Comparison of ENCODE assay signal across 17 cellular contexts in the genomic region with DNA sequence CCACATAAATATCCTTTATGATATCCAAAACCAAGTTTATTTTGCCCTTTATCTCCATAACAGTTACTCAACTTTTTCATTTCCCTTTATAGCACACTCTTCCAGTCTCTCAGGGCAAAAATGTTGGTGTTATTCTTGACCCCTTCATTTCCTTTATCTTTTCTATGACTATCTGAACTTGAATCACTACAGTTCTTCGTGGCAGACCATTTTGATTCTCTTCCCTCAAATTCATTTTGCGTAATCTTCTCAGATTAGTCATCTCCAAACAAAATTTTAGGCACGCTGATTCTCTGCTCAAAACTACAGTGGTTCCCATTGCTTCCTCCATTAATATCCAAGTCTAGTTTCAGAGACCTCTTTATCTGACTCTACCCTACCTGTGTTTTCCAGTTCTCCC. TPM values are rescaled to one million over a fixed set of nuclear protein-coding genes. Genes with fewer than 3 reads are reported as not detected.
DNase-seq lines count a peak whose midpoint lies in the region; ATAC-seq and TF ChIP-seq lines count a peak whose summit lies in the region.
"Had no signal": no experiment of that assay in that cellular context is flagged by ENCODE, and none has a peak within 500 bp of the region (broad histone marks: within the 10 kb centered on the region; RNA-seq: fewer than 3 reads in every experiment).

No MANE protein-coding gene starts in this region.

- no peaks in the 10 kb centered on the region for H3K36me3 Mint-ChIP-seq in activated CD4-positive, alpha-beta T cell treated with anti-CD3 and anti-CD28 coated beads, Interleukin-2, amount 10 ng/mL, durations not matched to agents 24 days and 14 days (ENCODE audit: low read depth)
- H3K36me3 Mint-ChIP-seq: IgD-negative memory B cell had no signal

- ATAC-seq in sciatic nerve, result no peak
- ATAC-seq: A549, Panc1 had no signal

- intact Hi-C loops in sciatic nerve (cut with DNase I) (no loop called here), prostate gland (cut with DNase I) (no loop called here)
- intact Hi-C loops in activated CD4-positive, alpha-beta T cell treated with anti-CD3 and anti-CD28 coated beads, Interleukin-2, amount 10 ng/mL, durations not matched to agents 24 days and 14 days (cut with micrococcal nuclease), result loop anchor here (2.0 kb wide), 1 partner anchor 53 kb away; no protein-coding TSS in a partner anchor

- peak; percentile 43 for DNase-seq in CD1c-positive myeloid dendritic cell (ENCODE audit: extremely low spot score)
- DNase-seq in HCEC 1CT, result peak; percentile 24
- peak; percentile 53 for DNase-seq in amniotic epithelial cell (ENCODE audit: low read depth)
- DNase-seq in fibroblast of villous mesenchyme (ENCODE audit: low read depth), result peak; percentile 34
- no peak for DNase-seq in sciatic nerve (ENCODE audit: low spot score)
- DNase-seq in prostate gland (ENCODE audit: low spot score), result no peak
- DNase-seq in activated CD4-positive, alpha-beta T cell treated with anti-CD3 and anti-CD28 coated beads, Interleukin-2, amount 10 ng/mL, durations not matched to agents 24 days and 14 days, result no peak
- DNase-seq: DMS 273 treated with DMSO at 0.1 percent for 48 hours, H9, Kasumi-1, NCI-H1436, NCI-H2081, NCI-H510A treated with DMSO at 0.1 percent for 48 hours had no signal

- WGBS in prostate gland, result 85% methylated on average over 3 of the region's 3 CpGs

- H3K4me3 Mint-ChIP-seq in activated CD4-positive, alpha-beta T cell treated with anti-CD3 and anti-CD28 coated beads, Interleukin-2, amount 10 ng/mL, durations not matched to agents 24 days and 14 days, result no peak overlapping the region
- H3K4me3 Mint-ChIP-seq: H9, IgD-negative memory B cell had no signal

- H3K4me1 ChIP-seq in prostate gland (replicated peaks), result no peaks in the 10 kb centered on the region
- H3K4me1 ChIP-seq: A549 had no signal

- no peak overlapping the region for H3K4me3 ChIP-seq in fibroblast of villous mesenchyme (ENCODE audit: low read depth, low read length)
- H3K4me3 ChIP-seq in prostate gland, result no peak overlapping the region
- H3K4me3 ChIP-seq: A549 had no signal

- H3K9me3 ChIP-seq in prostate gland, result no peaks in the 10 kb centered on the region
- H3K9me3 ChIP-seq: A549 had no signal

- H3K36me3 ChIP-seq in prostate gland, result no peaks in the 10 kb centered on the region

- no peak overlapping the region for H3K27ac ChIP-seq in prostate gland
- H3K27ac ChIP-seq: A549, C4-2B had no signal

- H3K27me3 Mint-ChIP-seq in activated CD4-positive, alpha-beta T cell treated with anti-CD3 and anti-CD28 coated beads, Interleukin-2, amount 10 ng/mL, durations not matched to agents 24 days and 14 days, result peaks cover 5% of the 10 kb centered on the region
- H3K27me3 Mint-ChIP-seq: IgD-negative memory B cell had no signal

- no peak for TF ChIP-seq CTCF in fibroblast of villous mesenchyme (IDR thresholded peaks at IDR 0.05; ENCODE audit: insufficient read depth, low read depth, low read length)
- TF ChIP-seq CTCF in prostate gland (IDR thresholded peaks at IDR 0.05), result no peak

- no peaks in the 10 kb centered on the region for H3K27me3 ChIP-seq in prostate gland (replicated peaks; ENCODE audit: insufficient read depth)

- H3K9me3 Mint-ChIP-seq in activated CD4-positive, alpha-beta T cell treated with anti-CD3 and anti-CD28 coated beads, Interleukin-2, amount 10 ng/mL, durations not matched to agents 24 days and 14 days, result peaks cover 5% of the 10 kb centered on the region
- H3K9me3 Mint-ChIP-seq: H9, IgD-negative memory B cell had no signal

- H3K4me1 Mint-ChIP-seq in activated CD4-positive, alpha-beta T cell treated with anti-CD3 and anti-CD28 coated beads, Interleukin-2, amount 10 ng/mL, durations not matched to agents 24 days and 14 days, result peaks cover 4% of the 10 kb centered on the region

- no peak for TF ChIP-seq POLR2A in prostate gland (IDR thresholded peaks at IDR 0.05)

- no peak overlapping the region for H3K27ac Mint-ChIP-seq in activated CD4-positive, alpha-beta T cell treated with anti-CD3 and anti-CD28 coated beads, Interleukin-2, amount 10 ng/mL, durations not matched to agents 24 days and 14 days
- H3K27ac Mint-ChIP-seq: IgD-negative memory B cell had no signal

RNA-seq across cellular contexts. Expression of a gene that starts 26.1 kb away (rescaled TPM):
- total RNA-seq in fibroblast of villous mesenchyme, result 56.7 and 60.5 TPM in 2 replicates
- total RNA-seq in sciatic nerve, result 109 TPM
- total RNA-seq in prostate gland, result 100 to 1,000 TPM in 1 of 2 donors, 10 to 100 TPM in 1; 51.7 to 118 TPM
- total RNA-seq in activated CD4-positive, alpha-beta T cell treated with anti-CD3 and anti-CD28 coated beads, Interleukin-2, amount 10 ng/mL, durations not matched to agents 24 days and 14 days, result 11.5 and 14.8 TPM in 2 replicates

RNA-seq across cellular contexts. Expression of a gene that starts 59.5 kb away (rescaled TPM):
- 15.1 and 23.3 TPM in 2 replicates for total RNA-seq in fibroblast of villous mesenchyme
- total RNA-seq in sciatic nerve, result 21.5 TPM
- 10 to 100 TPM; 13.4 to 19.7 TPM for total RNA-seq in prostate gland
- total RNA-seq in activated CD4-positive, alpha-beta T cell treated with anti-CD3 and anti-CD28 coated beads, Interleukin-2, amount 10 ng/mL, durations not matched to agents 24 days and 14 days, result 45.9 and 47.6 TPM in 2 replicates

Comparison
In these comparisons a context has a peak if more than half of its experiments do, and no peak if none do; other contexts are left out.
1. DNase-seq: peak in CD1c-positive myeloid dendritic cell (single experiment), HCEC 1CT (single experiment), amniotic epithelial cell (single experiment) and fibroblast of villous mesenchyme (single experiment); none in sciatic nerve (single experiment), prostate gland (single experiment) and activated CD4-positive, alpha-beta T cell treated with anti-CD3 and anti-CD28 coated beads, Interleukin-2, amount 10 ng/mL, durations not matched to agents 24 days and 14 days (single experiment).